In the genomic region with DNA sequence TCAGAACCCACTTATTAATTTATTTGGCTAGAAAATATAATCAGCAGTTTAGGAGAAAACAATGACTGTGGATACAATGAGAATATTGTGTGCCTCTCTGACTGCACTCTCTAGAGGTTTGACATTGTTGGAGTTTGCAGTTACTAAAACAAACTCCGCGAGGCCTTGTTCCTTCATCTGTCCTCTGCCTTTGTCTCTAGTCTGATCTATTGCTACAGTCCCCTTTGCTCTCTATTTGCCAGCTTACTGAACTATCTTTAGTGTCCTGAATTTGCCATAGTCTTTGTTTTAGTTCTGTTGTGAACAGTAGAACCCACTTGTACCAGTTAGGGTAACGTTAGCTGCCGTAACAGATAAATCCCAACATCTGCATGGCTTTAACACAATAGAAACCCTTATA, we compare ENCODE assay signal across 30 cellular contexts.
"Had no signal": no experiment of that assay in that cellular context is flagged by ENCODE, and none has a peak within 500 bp of the region (broad histone marks: within the 10 kb centered on the region; RNA-seq: fewer than 3 reads in every experiment).

No MANE protein-coding gene starts in this region.

- H3K27ac Mint-ChIP-seq: activated B cell treated with CpG ODN at 0.5 μM for 24 hours; activated CD4-positive, alpha-beta memory T cell treated with anti-CD3 and anti-CD28 coated beads, Interleukin-2, amount 10 ng/mL, durations not matched to agents 7 days and 5 days; activated CD4-positive, alpha-beta T cell treated with anti-CD3 and anti-CD28 coated beads, Interleukin-2, amount 10 ng/mL, durations not matched to agents 7 days and 5 days; activated CD8-positive, alpha-beta memory T cell treated with anti-CD3 and anti-CD28 coated beads, Interleukin-2, amount 10 ng/mL, durations not matched to agents 7 days and 5 days; activated CD8-positive, alpha-beta T cell treated with anti-CD3 and anti-CD28 coated beads, Interleukin-2, amount 10 ng/mL, durations not matched to agents 7 days and 5 days; activated naive CD4-positive, alpha-beta T cell treated with anti-CD3 and anti-CD28 coated beads, Interleukin-2, amount 50 U/mL, for 72 hours; activated naive CD8-positive, alpha-beta T cell treated with anti-CD3 and anti-CD28 coated beads for 36 hours; activated T-cell treated with anti-CD3 and anti-CD28 coated beads, Interleukin-2, amount 50 U/mL, for 24 hours; activated T-helper 2 cell treated with anti-CD3 and anti-CD28 coated beads, Interferon-gamma antibody, Interleukin-2, Interleukin-4, amounts not matched to agents 10 μg/mL and 5 μg/mL and 100 μg/mL, durations not matched to agents 14 hours and 24 hours and 36 hours; T-helper 1 cell treated with Interleukin-12 subunit alpha and Interleukin-12 subunit beta and Interleukin-4 antibody, amounts not matched to agents 30 μg/mL and 1 μg/mL, for 36 hours; T-helper 2 cell treated with Interferon-gamma antibody and Interleukin-4, amounts not matched to agents 5 μg/mL and 100 μg/mL, for 36 hours had no signal

- H3K4me1 Mint-ChIP-seq: activated B cell treated with CpG ODN at 0.5 μM for 24 hours had no signal

- ATAC-seq: activated CD8-positive, alpha-beta memory T cell treated with anti-CD3 and anti-CD28 coated beads, Interleukin-2, amount 10 ng/mL, durations not matched to agents 7 days and 5 days; activated CD8-positive, alpha-beta T cell treated with anti-CD3 and anti-CD28 coated beads, Interleukin-2, amount 10 ng/mL, durations not matched to agents 7 days and 5 days; activated naive CD4-positive, alpha-beta T cell treated with anti-CD3 and anti-CD28 coated beads, Interleukin-2, amount 50 U/mL, for 72 hours; body of pancreas had no signal

- DNase-seq: activated B cell treated with CpG ODN at 0.5 μM for 24 hours; activated CD4-positive, alpha-beta memory T cell treated with anti-CD3 and anti-CD28 coated beads, Interleukin-2, amount 10 ng/mL, durations not matched to agents 7 days and 5 days; activated CD4-positive, alpha-beta T cell treated with anti-CD3 and anti-CD28 coated beads for 4 hours; activated CD4-positive, alpha-beta T cell treated with anti-CD3 and anti-CD28 coated beads, Interleukin-2, amount 10 ng/mL, durations not matched to agents 7 days and 5 days; activated CD4-positive, alpha-beta T cell treated with anti-CD3 and anti-CD28 coated beads, Interleukin-2, amount 50 U/mL, for 48 hours; activated CD4-positive, CD25-positive, alpha-beta regulatory T cell treated with anti-CD3 and anti-CD28 coated beads, Interleukin-2, amount 50 U/mL, for 72 hours; activated CD8-positive, alpha-beta memory T cell treated with anti-CD3 and anti-CD28 coated beads for 24 hours; activated CD8-positive, alpha-beta memory T cell treated with anti-CD3 and anti-CD28 coated beads, Interleukin-2, amount 10 ng/mL, durations not matched to agents 7 days and 5 days; activated CD8-positive, alpha-beta memory T cell treated with anti-CD3 and anti-CD28 coated beads, Interleukin-2, amount 50 U/mL, for 48 hours; activated CD8-positive, alpha-beta T cell treated with anti-CD3 and anti-CD28 coated beads, Interleukin-2, amount 10 ng/mL, durations not matched to agents 7 days and 5 days; activated effector memory CD4-positive, alpha-beta T cell treated with Interleukin-2 at 50 U/mL for 16 hours; activated gamma-delta T cell; activated naive CD4-positive, alpha-beta T cell treated with anti-CD3 and anti-CD28 coated beads, Interleukin-2, amount 50 U/mL, for 16 hours; activated naive CD4-positive, alpha-beta T cell treated with Interleukin-2 at 50 U/mL for 16 hours; activated naive CD8-positive, alpha-beta T cell treated with anti-CD3 and anti-CD28 coated beads for 36 hours; activated T-cell treated with anti-CD3 and anti-CD28 coated beads, Interleukin-2, amount 50 U/mL, for 24 hours; activated T-cell treated with anti-CD3 and anti-CD28 coated beads, Interleukin-2, amount 50 U/mL, for 48 hours; adrenal gland; amniotic stem cell; aorta; body of pancreas; central memory CD4-positive, alpha-beta T cell; SW 1271; T-helper 1 cell; T-helper 2 cell; T-helper 9 cell had no signal

- H3K27me3 Mint-ChIP-seq: activated B cell treated with CpG ODN at 0.5 μM for 24 hours; activated CD4-positive, alpha-beta T cell treated with anti-CD3 and anti-CD28 coated beads, Interleukin-2, amount 10 ng/mL, durations not matched to agents 7 days and 5 days; activated naive CD8-positive, alpha-beta T cell treated with anti-CD3 and anti-CD28 coated beads for 36 hours had no signal

- H3K4me3 Mint-ChIP-seq: activated B cell treated with CpG ODN at 0.5 μM for 24 hours; activated CD4-positive, alpha-beta memory T cell treated with anti-CD3 and anti-CD28 coated beads, Interleukin-2, amount 10 ng/mL, durations not matched to agents 7 days and 5 days; activated CD4-positive, alpha-beta T cell treated with anti-CD3 and anti-CD28 coated beads, Interleukin-2, amount 10 ng/mL, durations not matched to agents 7 days and 5 days; activated CD8-positive, alpha-beta memory T cell treated with anti-CD3 and anti-CD28 coated beads, Interleukin-2, amount 10 ng/mL, durations not matched to agents 7 days and 5 days; activated CD8-positive, alpha-beta T cell treated with anti-CD3 and anti-CD28 coated beads, Interleukin-2, amount 10 ng/mL, durations not matched to agents 7 days and 5 days; activated naive CD8-positive, alpha-beta T cell treated with anti-CD3 and anti-CD28 coated beads for 36 hours; activated T-cell treated with anti-CD3 and anti-CD28 coated beads, Interleukin-2, amount 50 U/mL, for 24 hours; T-helper 1 cell treated with Interleukin-12 subunit alpha and Interleukin-12 subunit beta and Interleukin-4 antibody, amounts not matched to agents 30 μg/mL and 1 μg/mL, for 36 hours; T-helper 2 cell treated with Interferon-gamma antibody and Interleukin-4, amounts not matched to agents 5 μg/mL and 100 μg/mL, for 36 hours had no signal
